ENCODE assay signal across 23 cellular contexts in genomic region chr7:130102588-130102987, GRCh38. TPM values are rescaled to one million over a fixed set of nuclear protein-coding genes. Genes with fewer than 3 reads are reported as not detected.
DNase-seq lines count a peak whose midpoint lies in the region; ATAC-seq, FAIRE-seq and TF ChIP-seq lines count a peak whose summit lies in the region.
"Had no signal": no experiment of that assay in that cellular context is flagged by ENCODE, and none has a peak within 500 bp of the region (broad histone marks: within the 10 kb centered on the region; RNA-seq: fewer than 3 reads in every experiment).

No MANE protein-coding gene starts in this region.

- H3K27ac Mint-ChIP-seq in T-helper 17 cell: peak overlapping the region; percentile 45
- H3K27ac Mint-ChIP-seq: CD14-positive monocyte; CD4-positive, alpha-beta memory T cell; CD4-positive, CD25-positive, alpha-beta regulatory T cell had no signal

- TF ChIP-seq CTCF in K562 (IDR thresholded peaks at IDR 0.05 in 2 of 3, conservative IDR thresholded peaks at IDR 0.05 in 1 of 3; ENCODE audit: insufficient read depth in 2 of 3, low read depth in 1 of 3, low read length in 3 of 3) (no peak), breast epithelium (IDR thresholded peaks at IDR 0.05) (no peak), RWPE1 (conservative IDR thresholded peaks at IDR 0.05; ENCODE audit: low read depth) (no peak)

- no peaks in the 10 kb centered on the region for H3K36me3 Mint-ChIP-seq in T-helper 17 cell (ENCODE audit: low read depth)

- TF ChIP-seq EP300 in K562 (IDR thresholded peaks at IDR 0.05; ENCODE audit: low read length): no peak

- H2AFZ ChIP-seq in K562 (ENCODE audit: low read depth, low read length): no peak overlapping the region

- CTCF ChIA-PET in K562 (lab: Yijun Ruan, JAX; ENCODE audit: low intra/inter-chr PET ratio) (no interaction called here), RWPE1 (lab: Yijun Ruan, JAX) (no interaction called here)

- peaks cover 12% of the 10 kb centered on the region for H3K4me1 Mint-ChIP-seq in T-helper 17 cell

- no peak for TF ChIP-seq RAD21 in K562 (CRISPR knock-in tag; conservative IDR thresholded peaks at IDR 0.05 in 1 of 2, IDR thresholded peaks at IDR 0.05 in 1 of 2)

- H4K20me1 ChIP-seq in K562 (replicated peaks; ENCODE audit: control insufficient read depth, insufficient read depth, low read length): no peaks in the 10 kb centered on the region

- H3K9me1 ChIP-seq in K562 (ENCODE audit: control insufficient read depth, insufficient read depth, low read length): no peaks in the 10 kb centered on the region

- intact Hi-C loops in K562 (cut with micrococcal nuclease) (no loop called here), breast epithelium (cut with DNase I; ENCODE audit: low total_unique reads) (no loop called here)

- no peak for TF ChIP-seq POLR2A in K562 (conservative IDR thresholded peaks at IDR 0.05)
- TF ChIP-seq POLR2A in breast epithelium (IDR thresholded peaks at IDR 0.05): no peak

- H3K79me2 ChIP-seq in K562 (ENCODE audit: control insufficient read depth, insufficient read depth, low read length): peaks cover 18% of the 10 kb centered on the region; the same call in 2 of the 3 replicates

- H3K4me3 Mint-ChIP-seq in T-helper 17 cell: no peak overlapping the region
- H3K4me3 Mint-ChIP-seq: CD14-positive monocyte; CD4-positive, alpha-beta memory T cell; CD4-positive, CD25-positive, alpha-beta regulatory T cell had no signal

- in situ Hi-C loops in K562 (cut with MboI): no loop called here

- H3K27me3 Mint-ChIP-seq in T-helper 17 cell: no peaks in the 10 kb centered on the region
- H3K27me3 Mint-ChIP-seq: CD4-positive, alpha-beta memory T cell; CD4-positive, CD25-positive, alpha-beta regulatory T cell; CD8-positive, alpha-beta memory T cell had no signal

- no peaks in the 10 kb centered on the region for H3K9me3 ChIP-seq in T-helper 17 cell (ENCODE audit: control insufficient read depth, low read length, poor library complexity, severe bottlenecking)
- H3K9me3 ChIP-seq in K562 (replicated peaks; ENCODE audit: control insufficient read depth, insufficient read depth, low read depth, low read length): no peaks in the 10 kb centered on the region
- no peaks in the 10 kb centered on the region for H3K9me3 ChIP-seq in breast epithelium
- H3K9me3 ChIP-seq: BE2C had no signal

- 97% methylated on average over 6 of the region's 6 CpGs for WGBS in K562 (ENCODE audit: insufficient coverage, low coverage, missing lambda C conversion rate)

- H3K27ac ChIP-seq in K562 (ENCODE audit: extremely low read depth, low read depth, low read length) (no peak overlapping the region), breast epithelium (no peak overlapping the region), RWPE1 (no peak overlapping the region)
- H3K27ac ChIP-seq: BLaER1 had no signal

- DNase-seq in T-helper 17 cell (no peak), K562 (ENCODE audit: extremely low read depth in 1 of 4, low spot score in 3 of 4) (no peak), breast epithelium (ENCODE audit: low spot score in 2 of 2) (no peak), RWPE1 (ENCODE audit: low spot score) (no peak)
- DNase-seq: 8988T; ACHN; BE2C; C1 segment of cervical spinal cord; CD4-positive, alpha-beta memory T cell; CD4-positive, CD25-positive, alpha-beta regulatory T cell; CD8-positive, alpha-beta memory T cell; COR-L47; DMS 273 treated with DMSO at 0.1 percent for 48 hours; DMS153; DMS53; DMS79; DND-41; EL; GDM1 had no signal

- H3K4me3 ChIP-seq in K562 (no peak overlapping the region), breast epithelium (no peak overlapping the region)
- H3K4me3 ChIP-seq: BLaER1 had no signal

- H3K27me3 ChIP-seq in K562 (ENCODE audit: control insufficient read depth in 2 of 2, insufficient read depth in 2 of 2, low read length in 2 of 2) (no peaks in the 10 kb centered on the region), breast epithelium (no peaks in the 10 kb centered on the region)
- H3K27me3 ChIP-seq: BE2C, BLaER1 had no signal

- FAIRE-seq in K562 (lab: Jason Lieb, UNC): no peak
- FAIRE-seq: A204.1 had no signal

- BruUV-seq in K562 (replicated peaks; lab: Mats Ljungman, UMichigan): no TSS peak

- POLR2A ChIA-PET in K562 (lab: Yijun Ruan, JAX) (interaction anchor here (1.0 to 1.4 kb wide), 3 partner anchors 10 to 13 kb away, joined by 3 to 5 read pairs (median 4); no protein-coding TSS in a partner anchor), RWPE1 (lab: Yijun Ruan, JAX; ENCODE audit: low non-redundant PET) (no interaction called here)

- H3K36me3 ChIP-seq in K562 (ENCODE audit: control insufficient read depth, insufficient read depth, low read length) (peaks cover 34% of the 10 kb centered on the region; the same call in 2 of the 3 replicates), breast epithelium (no peaks in the 10 kb centered on the region)

- peaks cover 0 to 4% of the 10 kb centered on the region in 2 experiments; a peak in 2 of 5 replicates for H3K4me1 ChIP-seq in K562 (replicated peaks in 1 of 2; ENCODE audit: control insufficient read depth in 2 of 2, insufficient read depth in 2 of 2, low read length in 2 of 2)
- no peaks in the 10 kb centered on the region for H3K4me1 ChIP-seq in breast epithelium
- H3K4me1 ChIP-seq: BE2C had no signal

- ATAC-seq in T-helper 17 cell: no peak
- no peak for ATAC-seq in K562
- no peak for ATAC-seq in HG03108 (IDR thresholded peaks at IDR 0.05; ENCODE audit: unreplicated experiment)

- no peak overlapping the region for H3K9ac ChIP-seq in K562 (ENCODE audit: insufficient read depth in 1 of 2, low read depth in 2 of 2, low read length in 2 of 2)
- H3K9ac ChIP-seq: BLaER1 had no signal

- H3K4me2 ChIP-seq in K562 (ENCODE audit: insufficient read depth, low read length): no peak overlapping the region
- H3K4me2 ChIP-seq: BLaER1 had no signal

TF ChIP-seq in K562, 482 proteins besides CTCF, POLR2A, EP300 and RAD21 (continues in another document):
- no peak for TF ChIP-seq TGIF2 (CRISPR knock-in tag; IDR thresholded peaks at IDR 0.05)
- TF ChIP-seq ZBTB33 (CRISPR knock-in tag; IDR thresholded peaks at IDR 0.05): peak; percentile 74
- TF ChIP-seq TAF7 (tag; IDR thresholded peaks at IDR 0.05): no peak
- no peak for TF ChIP-seq NFIC (IDR thresholded peaks at IDR 0.05)
- no peak for TF ChIP-seq POLR2H (tag; IDR thresholded peaks at IDR 0.05; ENCODE audit: low read depth)
- TF ChIP-seq HDAC1 (IDR thresholded peaks at IDR 0.05): no peak

RNA-seq across cellular contexts. Expression of gene KLHDC10, which starts 32.3 kb away (rescaled TPM):
- total RNA-seq in T-helper 17 cell (10 to 100 TPM; 15.8 to 18.8 TPM), K562 (2014; rRNA removed) (23.7 and 25.6 TPM in 2 replicates), K562 (2014; rRNA removed; fragmentation: Illumina TruSeq; extraction: Trizol) (31.4 and 33.3 TPM in 2 replicates), K562 (2015; rRNA removed; fragmentation: Illumina TruSeq; extraction: Trizol) (32.3 and 39.3 TPM in 2 replicates), K562 (2021) (38.7 and 41.7 TPM in 2 replicates), breast epithelium (10 to 100 TPM; 23.3 to 28.0 (median 28.0) TPM)
- 81.9 and 159 TPM in 2 replicates for total RNA-seq in K562 (2011; cell fraction: chromatin; rRNA removed; ENCODE audit: low replicate concordance)
- 31.5 and 52.2 TPM in 2 replicates for total RNA-seq in K562 (2011; cell fraction: nucleolus; rRNA removed)
- 65.8 and 115 TPM in 2 replicates for total RNA-seq in K562 (2011; cell fraction: nucleoplasm; rRNA removed)
- polyA plus RNA-seq in K562 (2011; rRNA removed) (80.5 and 117 TPM in 2 replicates), K562 (2014; fragmentation: Illumina TruSeq; extraction: Trizol) (27.8 and 32.0 TPM in 2 replicates), K562 (2014; fragmentation: Nextera tagmentation; extraction: Ambion mirVana) (10 to 100 TPM in 1 of 2 experiments, 1 to 10 TPM in 1; 9.8 to 11.3 TPM), K562 (2014; rRNA removed) (24.2 and 25.4 TPM in 2 replicates)
- 34.1 and 98.5 TPM in 2 replicates for polyA plus RNA-seq in K562 (2011; cell fraction: cytosol; rRNA removed)
- 64.5 and 148 TPM in 2 replicates for polyA plus RNA-seq in K562 (2011; cell fraction: nucleus; rRNA removed)
- 25.6 and 27.9 TPM in 2 replicates for polyA plus RNA-seq in K562 (2012)
- 161 and 267 TPM in 2 replicates for polyA minus RNA-seq in K562 (2011; rRNA and poly(A)+ RNA removed)
- polyA minus RNA-seq in K562 (2011; cell fraction: cytosol; rRNA and poly(A)+ RNA removed): 47.6 and 59.6 TPM in 2 replicates
- polyA minus RNA-seq in K562 (2011; cell fraction: nucleus; rRNA and poly(A)+ RNA removed): 16.6 and 47.5 TPM in 2 replicates

RNA-seq across cellular contexts. Expression of gene ZC3HC1, which starts 51.4 kb away (rescaled TPM):
- total RNA-seq in T-helper 17 cell (10 to 100 TPM in 1 of 2 donors, 1 to 10 TPM in 1; 8.8 to 10.3 TPM), K562 (2014; rRNA removed) (39.9 and 58.3 TPM in 2 replicates), K562 (2014; rRNA removed; fragmentation: Illumina TruSeq; extraction: Trizol) (57.9 and 58.7 TPM in 2 replicates), K562 (2015; rRNA removed; fragmentation: Illumina TruSeq; extraction: Trizol) (60.8 and 61.1 TPM in 2 replicates), K562 (2021) (61.3 and 61.5 TPM in 2 replicates), breast epithelium (10 to 100 TPM in 1 of 3 donors, 1 to 10 TPM in 2; 8.8 to 18.9 (median 9.4) TPM)
- total RNA-seq in K562 (2011; cell fraction: chromatin; rRNA removed; ENCODE audit: low replicate concordance): 44.6 and 55.2 TPM in 2 replicates
- 27.8 and 39.1 TPM in 2 replicates for total RNA-seq in K562 (2011; cell fraction: nucleolus; rRNA removed)
- total RNA-seq in K562 (2011; cell fraction: nucleoplasm; rRNA removed): 35.3 and 48.6 TPM in 2 replicates
- polyA plus RNA-seq in K562 (2011; rRNA removed) (86.1 and 93.1 TPM in 2 replicates), K562 (2014; fragmentation: Illumina TruSeq; extraction: Trizol) (79.1 and 88.3 TPM in 2 replicates), K562 (2014; fragmentation: Nextera tagmentation; extraction: Ambion mirVana) (100 to 1,000 TPM; 182 to 184 TPM), K562 (2014; rRNA removed) (41.4 and 53.6 TPM in 2 replicates)
- polyA plus RNA-seq in K562 (2011; cell fraction: cytosol; rRNA removed): 92.1 and 106 TPM in 2 replicates
- polyA plus RNA-seq in K562 (2011; cell fraction: nucleus; rRNA removed): 50.5 and 58.1 TPM in 2 replicates
- polyA plus RNA-seq in K562 (2012): 44.2 and 51.4 TPM in 2 replicates
- polyA minus RNA-seq in K562 (2011; rRNA and poly(A)+ RNA removed): 51.1 and 58.2 TPM in 2 replicates
- 31.9 and 37.4 TPM in 2 replicates for polyA minus RNA-seq in K562 (2011; cell fraction: cytosol; rRNA and poly(A)+ RNA removed)
- 19.8 and 43.2 TPM in 2 replicates for polyA minus RNA-seq in K562 (2011; cell fraction: nucleus; rRNA and poly(A)+ RNA removed)
